ENCODE assay signal across 14 cellular contexts in genomic region chr10:119656760-119657159, GRCh38. TPM values are rescaled to one million over a fixed set of nuclear protein-coding genes. Genes with fewer than 3 reads are reported as not detected.
DNase-seq lines count a peak whose midpoint lies in the region; ATAC-seq, FAIRE-seq and TF ChIP-seq lines count a peak whose summit lies in the region.
"Had no signal": no experiment of that assay in that cellular context is flagged by ENCODE, and none has a peak within 500 bp of the region (broad histone marks: within the 10 kb centered on the region; RNA-seq: fewer than 3 reads in every experiment).

No MANE protein-coding gene starts in this region.

- BruUV-seq in A673 (replicated peaks; lab: Mats Ljungman, UMichigan) = no TSS peak
- no TSS peak for BruUV-seq in HCT116 (replicated peaks; lab: Mats Ljungman, UMichigan)
- BruUV-seq in K562 (replicated peaks; lab: Mats Ljungman, UMichigan) = no TSS peak

- RAD21 ChIA-PET in HCT116 (lab: Charles Lee; ENCODE audit: low non-redundant PET in 1 of 2, low total read pairs in 2 of 2, uncharacterized antibody in 2 of 2, unreplicated experiment in 2 of 2) = interaction anchor here in 1 of 2 experiments (1.7 kb wide), 1 partner anchor 11 kb away, joined by 4 read pairs; no protein-coding TSS in a partner anchor

- no peak for ATAC-seq in HCT116
- ATAC-seq in K562 = peak; percentile 2; the same call in 1 of the 3 replicates
- ATAC-seq in HG02852 (IDR thresholded peaks at IDR 0.05; ENCODE audit: unreplicated experiment) = no peak
- no peak for ATAC-seq in HG03045 (IDR thresholded peaks at IDR 0.05; ENCODE audit: unreplicated experiment)

- peak; percentile 63 for FAIRE-seq in K562 (lab: Jason Lieb, UNC)

- no peak overlapping the region for H3K27ac Mint-ChIP-seq in neural progenitor cell

- TF ChIP-seq CTCF in A673 (conservative IDR thresholded peaks at IDR 0.05; ENCODE audit: low read depth, low read length) (no peak), HCT116 (IDR thresholded peaks at IDR 0.05 in 2 of 3, conservative IDR thresholded peaks at IDR 0.05 in 1 of 3; ENCODE audit: borderline replicate concordance in 1 of 3, insufficient read depth in 1 of 3, low read depth in 2 of 3, low read length in 2 of 3) (no peak), K562 (IDR thresholded peaks at IDR 0.05 in 2 of 3, conservative IDR thresholded peaks at IDR 0.05 in 1 of 3; ENCODE audit: insufficient read depth in 2 of 3, low read depth in 1 of 3, low read length in 3 of 3) (no peak), neural progenitor cell (IDR thresholded peaks at IDR 0.05) (no peak)

- H3K27ac ChIP-seq in A673 (ENCODE audit: low read depth, low read length, poor library complexity, severe bottlenecking) = peak overlapping the region; percentile 52
- H3K27ac ChIP-seq in HCT116 (ENCODE audit: low read depth, low read length) = peak overlapping the region; percentile 79
- H3K27ac ChIP-seq in K562 (ENCODE audit: extremely low read depth, low read depth, low read length) = peak overlapping the region; percentile 37; the same call in 2 of the 3 replicates
- H3K27ac ChIP-seq in neural progenitor cell = peak overlapping the region; percentile 13

- TF ChIP-seq POLR2A in HCT116 (IDR thresholded peaks at IDR 0.05; ENCODE audit: borderline replicate concordance, extremely low read depth, insufficient read depth, insufficient read length) = no peak
- TF ChIP-seq POLR2A in K562 (conservative IDR thresholded peaks at IDR 0.05) = no peak

- POLR2A ChIA-PET in A673 (lab: Charles Lee; ENCODE audit: low non-redundant PET) = interaction anchor here (0.6 kb wide), 1 partner anchor 44 kb away, joined by 4 read pairs; no protein-coding TSS in a partner anchor
- POLR2A ChIA-PET in HCT116 (lab: Charles Lee) = no interaction called here
- POLR2A ChIA-PET in K562 (lab: Yijun Ruan, JAX) = interaction anchor here (0.5 to 3.0 kb wide), 5 partner anchors 8 to 344 kb away, joined by 3 to 11 read pairs (median 3); no protein-coding TSS in a partner anchor

- H3K36me3 ChIP-seq in A673 (ENCODE audit: insufficient read depth, low read length, poor library complexity, severe bottlenecking) (peaks cover 6% of the 10 kb centered on the region), HCT116 (ENCODE audit: control insufficient read depth in 1 of 2, insufficient read depth in 2 of 2, low read length in 2 of 2) (peaks cover 10 to 51% of the 10 kb centered on the region in 2 experiments; a peak in 3 of 4 replicates), K562 (ENCODE audit: control insufficient read depth, insufficient read depth, low read length) (peaks cover 55% of the 10 kb centered on the region; the same call in 2 of the 3 replicates), neural progenitor cell (no peaks in the 10 kb centered on the region)

- H2AFZ ChIP-seq in HCT116 (ENCODE audit: low read depth, low read length, poor library complexity, severe bottlenecking) (no peak overlapping the region), K562 (ENCODE audit: low read depth, low read length) (no peak overlapping the region), neural progenitor cell (replicated peaks) (no peak overlapping the region)

- no peak for DNase-seq in A673 (ENCODE audit: low spot score)
- DNase-seq in HCT116 (ENCODE audit: low read depth, low spot score) = no peak
- peak in 2 of 4 experiments; percentile 56 to 74 for DNase-seq in K562 (ENCODE audit: extremely low read depth in 1 of 4, low spot score in 3 of 4)
- no peak for DNase-seq in neural progenitor cell (ENCODE audit: low spot score)
- DNase-seq in SW 1271 (lab: John Stamatoyannopoulos, UW) = no peak
- no peak for DNase-seq in NCI-H526 (lab: John Stamatoyannopoulos, UW)
- DNase-seq: Caco-2; central memory CD4-positive, alpha-beta T cell; midbrain; NCI-H446 treated with DMSO at 0.1 percent for 48 hours; stimulated activated CD8-positive, alpha-beta memory T cell treated with anti-CD3 and anti-CD28 coated beads, Interleukin-4, amount 100 ng/mL, for 48 hours had no signal

- 0% methylated on average over 2 of the region's 2 CpGs for WGBS in K562 (ENCODE audit: insufficient coverage, low coverage, missing lambda C conversion rate)

- peaks cover 56% of the 10 kb centered on the region for H3K4me1 Mint-ChIP-seq in neural progenitor cell

- intact Hi-C loops in A673 (cut with micrococcal nuclease; ENCODE audit: unreplicated experiment) = no loop called here
- intact Hi-C loops in HCT116 (cut with micrococcal nuclease) = no loop called here
- intact Hi-C loops in K562 (cut with micrococcal nuclease) = loop anchor here (10.0 kb wide), 1 partner anchor 112 kb away; the partner anchor contains the start of gene RGS10

- no peak overlapping the region for H3K4me3 ChIP-seq in A673 (ENCODE audit: low read depth, low read length, poor library complexity, severe bottlenecking)
- no peak overlapping the region for H3K4me3 ChIP-seq in HCT116 (replicated peaks in 1 of 2; ENCODE audit: low read depth in 1 of 2, low read length in 2 of 2)
- no peak overlapping the region for H3K4me3 ChIP-seq in K562
- no peak overlapping the region for H3K4me3 ChIP-seq in neural progenitor cell
- H3K4me3 ChIP-seq: HAP-1 had no signal

- no peak for TF ChIP-seq EP300 in K562 (IDR thresholded peaks at IDR 0.05; ENCODE audit: low read length)

- H3K4me1 ChIP-seq in A673 (ENCODE audit: insufficient read depth, low read length, poor library complexity, severe bottlenecking) (peaks cover 59% of the 10 kb centered on the region), HCT116 (ENCODE audit: control insufficient read depth in 1 of 2, insufficient read depth in 2 of 2, low read length in 2 of 2) (peaks cover 40 to 85% of the 10 kb centered on the region in 2 experiments), K562 (replicated peaks in 1 of 2; ENCODE audit: control insufficient read depth in 2 of 2, insufficient read depth in 2 of 2, low read length in 2 of 2) (peaks cover 38 to 56% of the 10 kb centered on the region in 2 experiments), neural progenitor cell (peaks cover 29% of the 10 kb centered on the region)

- H3K79me2 ChIP-seq in HCT116 (ENCODE audit: insufficient read depth, low read length) (peaks cover 100% of the 10 kb centered on the region), K562 (ENCODE audit: control insufficient read depth, insufficient read depth, low read length) (peaks cover 99% of the 10 kb centered on the region), neural progenitor cell (ENCODE audit: low read depth) (peaks cover 29% of the 10 kb centered on the region)

- H3K9me3 ChIP-seq in A673 (ENCODE audit: low read depth, low read length, poor library complexity, severe bottlenecking) (no peaks in the 10 kb centered on the region), HCT116 (ENCODE audit: control insufficient read depth in 1 of 2, insufficient read depth in 1 of 2, low read depth in 1 of 2, low read length in 2 of 2) (0 out of 4 replicates have a peak, but pooled peaks cover 0 to 3% of the 10 kb centered on the region in 2 experiments), K562 (replicated peaks; ENCODE audit: control insufficient read depth, insufficient read depth, low read depth, low read length) (no peaks in the 10 kb centered on the region), neural progenitor cell (ENCODE audit: low read depth) (no peaks in the 10 kb centered on the region)
- H3K9me3 ChIP-seq: Caco-2, HAP-1 had no signal

- H3K4me2 ChIP-seq in HCT116 (ENCODE audit: low read length) (peak overlapping the region; percentile 83), K562 (ENCODE audit: insufficient read depth, low read length) (no peak overlapping the region), neural progenitor cell (no peak overlapping the region)

- no peaks in the 10 kb centered on the region for H3K27me3 ChIP-seq in A673 (replicated peaks; ENCODE audit: insufficient read depth, low read depth, low read length, poor library complexity)
- no peaks in the 10 kb centered on the region for H3K27me3 ChIP-seq in HCT116 (ENCODE audit: insufficient read depth, low read length)
- no peaks in the 10 kb centered on the region for H3K27me3 ChIP-seq in K562 (ENCODE audit: control insufficient read depth in 2 of 2, insufficient read depth in 2 of 2, low read length in 2 of 2)
- peaks cover 6% of the 10 kb centered on the region for H3K27me3 ChIP-seq in neural progenitor cell

- H3K9me1 ChIP-seq in K562 (ENCODE audit: control insufficient read depth, insufficient read depth, low read length) = peaks cover 7% of the 10 kb centered on the region

- no peak overlapping the region for H3K4me3 Mint-ChIP-seq in neural progenitor cell

- peak overlapping the region; percentile 29; the same call in 1 of the 2 replicates for H3K9ac ChIP-seq in HCT116 (ENCODE audit: low read length)
- peak overlapping the region in 1 of 2 experiments; percentile 5; a peak in 2 of 4 replicates for H3K9ac ChIP-seq in K562 (ENCODE audit: insufficient read depth in 1 of 2, low read depth in 2 of 2, low read length in 2 of 2)
- H3K9ac ChIP-seq in neural progenitor cell = no peak overlapping the region

- H3K36me3 Mint-ChIP-seq in neural progenitor cell = peaks cover 10% of the 10 kb centered on the region

- no peak for TF ChIP-seq RAD21 in HCT116 (IDR thresholded peaks at IDR 0.05; ENCODE audit: low read depth)
- TF ChIP-seq RAD21 in K562 (CRISPR knock-in tag; conservative IDR thresholded peaks at IDR 0.05 in 1 of 2, IDR thresholded peaks at IDR 0.05 in 1 of 2) = no peak

- peaks cover 13% of the 10 kb centered on the region for H3F3A ChIP-seq in neural progenitor cell (ENCODE audit: low read depth)

- CTCF ChIA-PET in A673 (lab: Charles Lee) = no interaction called here
- CTCF ChIA-PET in HCT116 (lab: Charles Lee) = no interaction called here
- CTCF ChIA-PET in K562 (lab: Yijun Ruan, JAX; ENCODE audit: low intra/inter-chr PET ratio) = no interaction called here

- H4K20me1 ChIP-seq in HCT116 (ENCODE audit: insufficient read depth) (peaks cover 6% of the 10 kb centered on the region; the same call in 1 of the 2 replicates), K562 (replicated peaks; ENCODE audit: control insufficient read depth, insufficient read depth, low read length) (peaks cover 47% of the 10 kb centered on the region), neural progenitor cell (ENCODE audit: low read depth) (peaks cover 41% of the 10 kb centered on the region)

- H3K9me3 Mint-ChIP-seq in neural progenitor cell = no peaks in the 10 kb centered on the region

- H3K9me2 ChIP-seq in HCT116 (ENCODE audit: insufficient read depth) = no peaks in the 10 kb centered on the region

- H3K27me3 Mint-ChIP-seq in neural progenitor cell (ENCODE audit: insufficient read depth, low read depth) = peaks cover 2% of the 10 kb centered on the region

- in situ Hi-C loops in K562 (cut with MboI) = no loop called here

RNA-seq across cellular contexts. Expression of gene BAG3, which starts 5.6 kb away (rescaled TPM):
- total RNA-seq in A673 (2021) (56.5 and 57.6 TPM in 2 replicates), HCT116 (2021; ENCODE audit: unreplicated experiment) (57.0 TPM), K562 (2014; rRNA removed) (9.7 and 14.2 TPM in 2 replicates), K562 (2014; rRNA removed; fragmentation: Illumina TruSeq; extraction: Trizol) (5.3 and 5.7 TPM in 2 replicates), K562 (2015; rRNA removed; fragmentation: Illumina TruSeq; extraction: Trizol) (7.2 and 9.2 TPM in 2 replicates), K562 (2021) (27.4 and 28.7 TPM in 2 replicates), neural progenitor cell (ENCODE audit: low replicate concordance) (2.3 and 6.7 TPM in 2 replicates)
- 51.9 and 56.4 TPM in 2 replicates for polyA plus RNA-seq in HCT116 (2012)
- total RNA-seq in K562 (2011; cell fraction: chromatin; rRNA removed; ENCODE audit: low replicate concordance) = 6.2 and 7.7 TPM in 2 replicates
- total RNA-seq in K562 (2011; cell fraction: nucleolus; rRNA removed) = 5.0 and 5.5 TPM in 2 replicates
- total RNA-seq in K562 (2011; cell fraction: nucleoplasm; rRNA removed) = 4.7 and 5.1 TPM in 2 replicates
- polyA plus RNA-seq in K562 (2011; rRNA removed) (2.6 and 4.7 TPM in 2 replicates), K562 (2014; fragmentation: Illumina TruSeq; extraction: Trizol) (24.7 and 24.8 TPM in 2 replicates), K562 (2014; fragmentation: Nextera tagmentation; extraction: Ambion mirVana) (1 to 10 TPM; 3.9 to 4.1 TPM), K562 (2014; rRNA removed) (13.1 and 15.3 TPM in 2 replicates)
- polyA plus RNA-seq in K562 (2011; cell fraction: cytosol; rRNA removed) = 3.8 and 6.1 TPM in 2 replicates
- 3.3 and 7.4 TPM in 2 replicates for polyA plus RNA-seq in K562 (2011; cell fraction: nucleus; rRNA removed)
- polyA plus RNA-seq in K562 (2012) = 27.9 and 31.0 TPM in 2 replicates
- polyA minus RNA-seq in K562 (2011; rRNA and poly(A)+ RNA removed) = 2.8 and 3.2 TPM in 2 replicates
- polyA minus RNA-seq in K562 (2011; cell fraction: cytosol; rRNA and poly(A)+ RNA removed) = 9.2 and 11.0 TPM in 2 replicates
- 3.1 and 3.9 TPM in 2 replicates for polyA minus RNA-seq in K562 (2011; cell fraction: nucleus; rRNA and poly(A)+ RNA removed)

RNA-seq across cellular contexts. Expression of gene TIAL1, which starts 60.0 kb away (rescaled TPM):
- total RNA-seq in A673 (2021) = 176 and 199 TPM in 2 replicates
- 220 TPM for total RNA-seq in HCT116 (2021; ENCODE audit: unreplicated experiment)
- polyA plus RNA-seq in HCT116 (2012) = 94.9 and 112 TPM in 2 replicates
- 198 and 514 TPM in 2 replicates for total RNA-seq in K562 (2011; cell fraction: chromatin; rRNA removed; ENCODE audit: low replicate concordance)
- total RNA-seq in K562 (2011; cell fraction: nucleolus; rRNA removed) = 93.2 and 115 TPM in 2 replicates
- 178 and 179 TPM in 2 replicates for total RNA-seq in K562 (2011; cell fraction: nucleoplasm; rRNA removed)
- total RNA-seq in K562 (2014; rRNA removed) = 26.0 and 34.0 TPM in 2 replicates
- 53.6 and 58.2 TPM in 2 replicates for total RNA-seq in K562 (2014; rRNA removed; fragmentation: Illumina TruSeq; extraction: Trizol)
- total RNA-seq in K562 (2015; rRNA removed; fragmentation: Illumina TruSeq; extraction: Trizol) = 44.0 and 45.3 TPM in 2 replicates
- 119 and 126 TPM in 2 replicates for total RNA-seq in K562 (2021)
- polyA plus RNA-seq in K562 (2011; rRNA removed) = 113 and 116 TPM in 2 replicates
- polyA plus RNA-seq in K562 (2011; cell fraction: cytosol; rRNA removed) = 19.5 and 43.1 TPM in 2 replicates
- 192 and 336 TPM in 2 replicates for polyA plus RNA-seq in K562 (2011; cell fraction: nucleus; rRNA removed)
- 74.9 and 83.6 TPM in 2 replicates for polyA plus RNA-seq in K562 (2012)
- 101 and 112 TPM in 2 replicates for polyA plus RNA-seq in K562 (2014; fragmentation: Illumina TruSeq; extraction: Trizol)
- polyA plus RNA-seq in K562 (2014; fragmentation: Nextera tagmentation; extraction: Ambion mirVana) = 10 to 100 TPM; 22.5 to 30.8 TPM
- polyA plus RNA-seq in K562 (2014; rRNA removed) = 89.3 and 98.7 TPM in 2 replicates
- polyA minus RNA-seq in K562 (2011; rRNA and poly(A)+ RNA removed) = 85.9 and 92.3 TPM in 2 replicates
- 30.6 and 32.8 TPM in 2 replicates for polyA minus RNA-seq in K562 (2011; cell fraction: cytosol; rRNA and poly(A)+ RNA removed)
- 52.5 and 99.1 TPM in 2 replicates for polyA minus RNA-seq in K562 (2011; cell fraction: nucleus; rRNA and poly(A)+ RNA removed)
- 130 and 166 TPM in 2 replicates for total RNA-seq in neural progenitor cell (ENCODE audit: low replicate concordance)

Comparison
In these comparisons a context has a peak if more than half of its experiments do, and no peak if none do; other contexts are left out.
1. H3K27ac ChIP-seq: peak in every context shown above with its lines; median percentile 79 in HCT116; 52 in A673; 37 in K562; 13 in neural progenitor cell.